Comparison of ENCODE assay signal across 1 cellular context in genomic region chr1:246566808-246567154, GRCh38.
TF ChIP-seq lines count a peak whose summit lies in the region.

No MANE protein-coding gene starts in this region.

TF ChIP-seq in K562, 482 proteins besides CTCF, POLR2A, EP300 and RAD21 (continued from another document and continues in another):
- TF ChIP-seq ZNF407 (IDR thresholded peaks at IDR 0.05; ENCODE audit: low read depth) (no peak), BRD9 (IDR thresholded peaks at IDR 0.05; ENCODE audit: low read depth, partially characterized antibody) (peak; percentile 74), CLOCK (CRISPR knock-in tag; IDR thresholded peaks at IDR 0.05; ENCODE audit: borderline replicate concordance) (no peak), MAZ (CRISPR knock-in tag; conservative IDR thresholded peaks at IDR 0.05 in 1 of 2, IDR thresholded peaks at IDR 0.05 in 1 of 2) (0 out of 4 replicates have a peak, but pooled peaks of 1 of the 2 experiments have one; percentile 5), SRSF7 (optimal IDR thresholded peaks at IDR 0.05; ENCODE audit: low read depth, low read length) (no peak), ETV1 (tag; conservative IDR thresholded peaks at IDR 0.05; ENCODE audit: low read depth) (no peak), JUND (IDR thresholded peaks at IDR 0.05; ENCODE audit: borderline replicate concordance, low read depth, low read length) (no peak), JUND (tag; IDR thresholded peaks at IDR 0.05; ENCODE audit: borderline replicate concordance, low read depth, low read length) (peak; percentile 42; the same call in 1 of the 3 replicates), CHD1 (IDR thresholded peaks at IDR 0.05; ENCODE audit: low read length) (peak; percentile 94), ZNF263 (CRISPR knock-in tag; IDR thresholded peaks at IDR 0.05; ENCODE audit: borderline replicate concordance) (peak; percentile 71; the same call in 1 of the 2 replicates), ETS2 (tag; IDR thresholded peaks at IDR 0.05; ENCODE audit: borderline replicate concordance, poor library complexity, severe bottlenecking) (no peak), TBL1XR1 (IDR thresholded peaks at IDR 0.05; ENCODE audit: low read length in 2 of 2) (peak in 1 of 2 experiments; percentile 19; a peak in 1 of 4 replicates), CREBBP (IDR thresholded peaks at IDR 0.05; ENCODE audit: low read depth, low read length) (no peak), CEBPG (CRISPR knock-in tag; IDR thresholded peaks at IDR 0.05) (0 out of 2 replicates have a peak, but pooled peaks have one; percentile 8), CEBPG (tag; conservative IDR thresholded peaks at IDR 0.05 in 1 of 2, IDR thresholded peaks at IDR 0.05 in 1 of 2) (no peak), NFIC (IDR thresholded peaks at IDR 0.05) (peak; percentile 46), MLX (CRISPR knock-in tag; conservative IDR thresholded peaks at IDR 0.05) (no peak), ZBTB2 (IDR thresholded peaks at IDR 0.05) (peak; percentile 32; the same call in 1 of the 2 replicates), ARID1B (IDR thresholded peaks at IDR 0.05) (peak; percentile 48; the same call in 1 of the 2 replicates), HDGF (IDR thresholded peaks at IDR 0.05) (no peak), NR1H2 (CRISPR knock-in tag; IDR thresholded peaks at IDR 0.05) (no peak), IFI16 (CRISPR knock-in tag; IDR thresholded peaks at IDR 0.05) (no peak), NKRF (IDR thresholded peaks at IDR 0.05; ENCODE audit: borderline replicate concordance) (peak; percentile 90; the same call in 1 of the 2 replicates), FOXJ3 (CRISPR knock-in tag; IDR thresholded peaks at IDR 0.05) (no peak), CSDE1 (IDR thresholded peaks at IDR 0.05) (no peak), CHCHD3 (CRISPR knock-in tag; IDR thresholded peaks at IDR 0.05) (no peak), PBX2 (CRISPR knock-in tag; IDR thresholded peaks at IDR 0.05; ENCODE audit: low read depth) (no peak), PBX2 (tag; conservative IDR thresholded peaks at IDR 0.05; ENCODE audit: low read depth) (0 out of 2 replicates have a peak, but pooled peaks have one; percentile 12), GMEB1 (CRISPR knock-in tag; IDR thresholded peaks at IDR 0.05) (no peak), CTBP1 (IDR thresholded peaks at IDR 0.05; ENCODE audit: borderline replicate concordance) (peak; percentile 17; the same call in 1 of the 2 replicates), NFRKB (IDR thresholded peaks at IDR 0.05; ENCODE audit: low read depth) (peak; percentile 79; the same call in 1 of the 2 replicates), ZNF766 (CRISPR knock-in tag; conservative IDR thresholded peaks at IDR 0.05) (no peak; the same call in 1 of the 2 replicates), ZNF740 (CRISPR knock-in tag; IDR thresholded peaks at IDR 0.05) (peak; percentile 98), ZNF740 (tag; IDR thresholded peaks at IDR 0.05) (peak in 1 of 2 experiments; percentile 99; a peak in 2 of 4 replicates), KDM1A (IDR thresholded peaks at IDR 0.05) (0 out of 4 replicates have a peak, but pooled peaks of 1 of the 2 experiments have one; percentile 54), ZNF431 (CRISPR knock-in tag; IDR thresholded peaks at IDR 0.05) (no peak), ZNF512 (tag; IDR thresholded peaks at IDR 0.05) (no peak)
